9 cellular contexts compared by ENCODE assay signal in genomic region chr10:75651452-75651851, GRCh38.
DNase-seq lines count a peak whose midpoint lies in the region; ATAC-seq, FAIRE-seq and TF ChIP-seq lines count a peak whose summit lies in the region.
"Had no signal": no experiment of that assay in that cellular context is flagged by ENCODE, and none has a peak within 500 bp of the region (broad histone marks: within the 10 kb centered on the region; RNA-seq: fewer than 3 reads in every experiment).

No MANE protein-coding gene starts in this region.

- H3K27me3 Mint-ChIP-seq in nephron progenitor cell (ENCODE audit: low read depth, poor library complexity), result peaks cover 4% of the 10 kb centered on the region

- no peak overlapping the region for H2AK5ac ChIP-seq in H1 (ENCODE audit: low read depth, low read length)

- H3K4me1 Mint-ChIP-seq in nephron progenitor cell, result peaks cover 87% of the 10 kb centered on the region

- H2BK5ac ChIP-seq in H1 (ENCODE audit: low read depth, low read length), result no peak overlapping the region

- no peak overlapping the region for H3K18ac ChIP-seq in H1 (ENCODE audit: extremely low read depth, low read length)

- TF ChIP-seq POLR2A in H1 (IDR thresholded peaks at IDR 0.05; ENCODE audit: control extremely low read depth in 1 of 2, low read depth in 2 of 2, low read length in 2 of 2), result no peak

- H4K91ac ChIP-seq in H1 (replicated peaks; ENCODE audit: insufficient read length, low read length), result no peak overlapping the region

- H3K9me3 ChIP-seq in MM.1S (replicated peaks; ENCODE audit: insufficient read depth, low read length) (no peaks in the 10 kb centered on the region), H1 (ENCODE audit: insufficient read depth in 2 of 2, low read depth in 1 of 2, low read length in 1 of 2) (no peaks in the 10 kb centered on the region)

- no peaks in the 10 kb centered on the region for H3K27me3 ChIP-seq in MM.1S (replicated peaks; ENCODE audit: insufficient read depth, low read length)
- peaks cover 0 to 4% (median under 1%) of the 10 kb centered on the region in 4 experiments; a peak in 2 of 7 replicates for H3K27me3 ChIP-seq in H1 (replicated peaks in 1 of 4; ENCODE audit: control insufficient read depth in 3 of 4, extremely low read depth in 1 of 4, insufficient read depth in 3 of 4, low read length in 3 of 4)

- CTCF ChIA-PET in H1 (lab: Charles Lee; ENCODE audit: partially characterized antibody), result interaction anchor here (0.6 to 1.7 kb wide), 19 partner anchors 10 to 1464 kb away, joined by 3 to 6 read pairs (median 4); partner anchors contain the start of gene ZNF503

- no peak overlapping the region for H3K4me3 Mint-ChIP-seq in nephron progenitor cell

- no peak for ATAC-seq in stimulated activated naive CD8-positive, alpha-beta T cell treated with anti-CD3 and anti-CD28 coated beads, Interleukin-15, Interleukin-2, amounts not matched to agents 100 U/mL and 50 U/mL, for 24 hours
- ATAC-seq in GM21515 (IDR thresholded peaks at IDR 0.05; ENCODE audit: unreplicated experiment), result no peak

- POLR2A ChIA-PET in H1 (lab: Charles Lee; ENCODE audit: partially characterized antibody), result no interaction called here

- H3K23ac ChIP-seq in H1 (ENCODE audit: insufficient read length), result no peak overlapping the region

- H3K4me3 ChIP-seq in GM12865 (ENCODE audit: low read depth, low read length) (no peak overlapping the region), MM.1S (ENCODE audit: low read length) (no peak overlapping the region), H1 (ENCODE audit: extremely low read depth in 1 of 4, insufficient read depth in 2 of 4, low read depth in 3 of 4, low read length in 4 of 4) (no peak overlapping the region)

- H3K14ac ChIP-seq in H1 (ENCODE audit: insufficient read length), result no peak overlapping the region

- H3K56ac ChIP-seq in H1 (replicated peaks; ENCODE audit: insufficient read length, low read depth, low read length), result no peak overlapping the region

- H3F3A ChIP-seq in MM.1S (ENCODE audit: insufficient read depth, low read length), result no peaks in the 10 kb centered on the region

- no peak overlapping the region for H2BK120ac ChIP-seq in H1 (replicated peaks; ENCODE audit: low read depth, low read length)

- DNase-seq in GM12865 (ENCODE audit: low read depth) (peak; percentile 20), MM.1S (peak; percentile 36), H1 (ENCODE audit: low read depth in 1 of 2, low spot score in 2 of 2) (peak in 1 of 2 experiments; percentile 13), nephron progenitor cell (no peak), activated gamma-delta T cell (lab: John Stamatoyannopoulos, UW) (no peak)
- DNase-seq in stimulated activated naive CD8-positive, alpha-beta T cell treated with anti-CD3 and anti-CD28 coated beads, Interleukin-15, Interleukin-2, amounts not matched to agents 100 U/mL and 50 U/mL, for 24 hours, result no peak
- DNase-seq: activated CD4-positive, alpha-beta T cell treated with anti-CD3 and anti-CD28 coated beads, Interleukin-2, amount 50 U/mL, for 4 hours; GOT3 had no signal

- 93% methylated on average over 2 of the region's 2 CpGs; no CpG with 5 or more reads in 1 of the 2 experiments for WGBS in H1 (ENCODE audit: extremely low coverage in 1 of 2, insufficient coverage in 1 of 2, insufficient read length in 1 of 2, insufficient replicate concordance in 2 of 2, low coverage in 1 of 2, low lambda C conversion rate in 2 of 2, missing lambda C conversion rate in 1 of 2), 2 experiments

- H4K5ac ChIP-seq in H1 (ENCODE audit: insufficient read length, low read depth, low read length), result no peak overlapping the region

- H2AFZ ChIP-seq in MM.1S (ENCODE audit: low read length) (no peak overlapping the region), H1 (ENCODE audit: low read length) (no peak overlapping the region)

- no peak overlapping the region for H2BK20ac ChIP-seq in H1 (ENCODE audit: low read length)

- no peaks in the 10 kb centered on the region for H3K23me2 ChIP-seq in H1 (ENCODE audit: low read depth, low read length)

- no peak for TF ChIP-seq EP300 in H1 (IDR thresholded peaks at IDR 0.05; ENCODE audit: borderline replicate concordance in 1 of 2, low read depth in 2 of 2, low read length in 2 of 2)

- H3K4me2 ChIP-seq in MM.1S (ENCODE audit: low read depth, low read length), result no peak overlapping the region
- H3K4me2 ChIP-seq in H1 (ENCODE audit: insufficient read depth in 1 of 2, low read depth in 2 of 2, low read length in 2 of 2), result no peak overlapping the region

- no peak overlapping the region for H3K4ac ChIP-seq in H1 (replicated peaks; ENCODE audit: insufficient read length, low read depth, low read length)

- H3K4me1 ChIP-seq in MM.1S (ENCODE audit: low read length) (no peaks in the 10 kb centered on the region), H1 (replicated peaks in 1 of 4; ENCODE audit: control insufficient read depth in 3 of 4, insufficient read depth in 4 of 4, low read length in 3 of 4) (no peaks in the 10 kb centered on the region)

- H3K36me3 ChIP-seq in MM.1S (replicated peaks; ENCODE audit: insufficient read depth, low read length) (no peaks in the 10 kb centered on the region), H1 (ENCODE audit: control insufficient read depth in 2 of 4, insufficient read depth in 4 of 4, low read length in 3 of 4) (no peaks in the 10 kb centered on the region)

- peaks cover 10% of the 10 kb centered on the region for H3K9me3 Mint-ChIP-seq in nephron progenitor cell

- no peak overlapping the region for H4K8ac ChIP-seq in H1 (ENCODE audit: extremely low read depth, insufficient read depth, low read length)

- H3K27ac Mint-ChIP-seq in nephron progenitor cell, result peak overlapping the region; percentile 88

- TF ChIP-seq RAD21 in H1 (IDR thresholded peaks at IDR 0.05 in 1 of 2, conservative IDR thresholded peaks at IDR 0.05 in 1 of 2; ENCODE audit: low read depth in 2 of 2, low read length in 2 of 2), result peak; percentile 80 to 91

- peak; percentile 75 for FAIRE-seq in H1 (lab: Jason Lieb, UNC)

- H3K79me2 ChIP-seq in MM.1S (ENCODE audit: low read length), result no peaks in the 10 kb centered on the region
- no peaks in the 10 kb centered on the region for H3K79me2 ChIP-seq in H1 (ENCODE audit: control insufficient read depth in 1 of 2, insufficient read depth in 2 of 2, low read length in 2 of 2)

- peaks cover 18% of the 10 kb centered on the region for H3K36me3 Mint-ChIP-seq in nephron progenitor cell (ENCODE audit: low read depth)

- H2BK15ac ChIP-seq in H1 (ENCODE audit: low read length), result no peak overlapping the region

- TF ChIP-seq CTCF in GM12865 (IDR thresholded peaks at IDR 0.05; ENCODE audit: insufficient read depth, low read depth, low read length, missing control alignments) (peak; percentile 32), MM.1S (IDR thresholded peaks at IDR 0.05; ENCODE audit: low read length) (peak; percentile 50), H1 (IDR thresholded peaks at IDR 0.05; ENCODE audit: control extremely low read depth in 1 of 3, insufficient read depth in 1 of 3, low read depth in 1 of 3, low read length in 3 of 3) (peak; percentile 45 to 82 (median 71)), nephron progenitor cell (IDR thresholded peaks at IDR 0.05) (peak; percentile 10)

- H4K20me1 ChIP-seq in MM.1S (ENCODE audit: insufficient read depth, low read length), result no peaks in the 10 kb centered on the region
- H4K20me1 ChIP-seq in H1 (replicated peaks in 1 of 2; ENCODE audit: control insufficient read depth in 1 of 2, insufficient read depth in 2 of 2, low read length in 2 of 2), result no peaks in the 10 kb centered on the region

- H3K9ac ChIP-seq in MM.1S (ENCODE audit: low read length) (no peak overlapping the region), H1 (replicated peaks in 1 of 4; ENCODE audit: extremely low read depth in 1 of 4, low read depth in 3 of 4, low read length in 3 of 4) (no peak overlapping the region)

- H3K27ac ChIP-seq in MM.1S (ENCODE audit: low read length) (no peak overlapping the region), H1 (ENCODE audit: low read depth, low read length) (no peak overlapping the region)

- no peaks in the 10 kb centered on the region for H3K9me2 ChIP-seq in MM.1S (replicated peaks; ENCODE audit: insufficient read depth, low read length)

- no peak overlapping the region for H2BK12ac ChIP-seq in H1 (ENCODE audit: low read depth, low read length)

- H3K79me1 ChIP-seq in H1 (ENCODE audit: low read depth, low read length), result no peaks in the 10 kb centered on the region

TF ChIP-seq in H1, 55 proteins besides CTCF, POLR2A, EP300 and RAD21 (continues in another document):
- no peak for TF ChIP-seq TBP (IDR thresholded peaks at IDR 0.05; ENCODE audit: low read depth, low read length)
- TF ChIP-seq EZH2 (IDR thresholded peaks at IDR 0.05; ENCODE audit: low read depth, low read length, severe bottlenecking), result no peak
- TF ChIP-seq TAF1 (IDR thresholded peaks at IDR 0.05; ENCODE audit: low read depth, low read length), result no peak
- TF ChIP-seq CREB1 (IDR thresholded peaks at IDR 0.05), result no peak

Comparison
In these comparisons a context has a peak if more than half of its experiments do, and no peak if none do; other contexts are left out.
1. DNase-seq: peak in GM12865 (single experiment) and MM.1S (single experiment); none in nephron progenitor cell (single experiment), stimulated activated naive CD8-positive, alpha-beta T cell treated with anti-CD3 and anti-CD28 coated beads, Interleukin-15, Interleukin-2, amounts not matched to agents 100 U/mL and 50 U/mL, for 24 hours (single experiment) and activated gamma-delta T cell (single experiment).
2. CTCF ChIP-seq: peak in every context shown above with its lines; median percentile 71 in H1; 50 in MM.1S; 32 in GM12865; 10 in nephron progenitor cell.